7 cellular contexts compared by ENCODE assay signal in the genomic region with DNA sequence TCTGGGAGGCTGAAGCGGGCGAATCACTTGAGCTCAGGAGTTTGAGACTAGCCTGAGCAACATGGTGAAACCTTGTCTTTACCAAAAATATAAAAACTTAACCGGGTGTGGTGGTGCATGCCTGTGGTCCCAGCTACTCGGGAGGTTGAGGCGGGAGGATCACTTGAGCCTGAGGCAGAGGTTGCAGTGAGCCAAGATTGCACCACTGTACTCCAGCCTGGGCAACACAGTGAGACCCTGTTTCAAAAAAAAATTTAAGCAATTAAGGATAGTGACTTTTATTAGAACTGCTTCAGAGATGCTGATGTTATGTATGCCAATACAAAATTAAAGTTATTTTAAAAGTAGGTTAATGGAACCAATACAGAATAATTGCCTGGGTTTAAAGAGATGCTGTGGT. TPM values are rescaled to one million over a fixed set of nuclear protein-coding genes. Genes with fewer than 3 reads are reported as not detected.
"Had no signal": no experiment of that assay in that cellular context is flagged by ENCODE, and none has a peak within 500 bp of the region (broad histone marks: within the 10 kb centered on the region; RNA-seq: fewer than 3 reads in every experiment).

No MANE protein-coding gene starts in this region.

RNA-seq across cellular contexts. Expression of a gene that starts 48.8 kb away (rescaled TPM):
- total RNA-seq: activated CD4-positive, alpha-beta memory T cell treated with anti-CD3 and anti-CD28 coated beads for 36 hours; activated CD4-positive, alpha-beta T cell treated with anti-CD3 and anti-CD28 coated beads, Interleukin-2, amount 10 ng/mL, durations not matched to agents 24 days and 14 days; activated CD8-positive, alpha-beta memory T cell treated with anti-CD3 and anti-CD28 coated beads, Interleukin-2, amount 10 ng/mL, durations not matched to agents 7 days and 5 days; activated CD8-positive, alpha-beta T cell treated with anti-CD3 and anti-CD28 coated beads for 36 hours; activated CD8-positive, alpha-beta T cell treated with anti-CD3 and anti-CD28 coated beads, Interleukin-2, amount 10 ng/mL, durations not matched to agents 7 days and 5 days; T-helper 1 cell treated with Interleukin-12 subunit alpha and Interleukin-12 subunit beta and Interleukin-4 antibody, amounts not matched to agents 30 ng/mL and 1 ng/mL, for 36 hours; T-helper 17 cell had no signal
